In genomic region chr17:44794699-44795413, GRCh38 we compare ENCODE assay signal across 9 cellular contexts. TPM values are rescaled to one million over a fixed set of nuclear protein-coding genes. Genes with fewer than 3 reads are reported as not detected.
DNase-seq lines count a peak whose midpoint lies in the region; ATAC-seq and TF ChIP-seq lines count a peak whose summit lies in the region.
"Had no signal": no experiment of that assay in that cellular context is flagged by ENCODE, and none has a peak within 500 bp of the region (broad histone marks: within the 10 kb centered on the region; RNA-seq: fewer than 3 reads in every experiment).

No MANE protein-coding gene starts in this region.

- no peaks in the 10 kb centered on the region for H3K9me3 Mint-ChIP-seq in CD4-positive, alpha-beta T cell

- H3K9me3 ChIP-seq in esophagus muscularis mucosa: no peaks in the 10 kb centered on the region
- H3K9me3 ChIP-seq in CD4-positive, alpha-beta T cell (ENCODE audit: control insufficient read depth, low read length): no peaks in the 10 kb centered on the region

- no peaks in the 10 kb centered on the region for H3K4me1 Mint-ChIP-seq in CD4-positive, alpha-beta T cell (ENCODE audit: low read depth)

- H3K4me3 Mint-ChIP-seq in CD4-positive, alpha-beta T cell: no peak overlapping the region
- H3K4me3 Mint-ChIP-seq: activated naive CD8-positive, alpha-beta T cell had no signal

- peak overlapping the region in 2 of 4 donors; percentile 10 to 50 for H3K4me3 ChIP-seq in esophagus muscularis mucosa

- no peak overlapping the region for H3K27ac Mint-ChIP-seq in CD4-positive, alpha-beta T cell
- H3K27ac Mint-ChIP-seq: activated naive CD8-positive, alpha-beta T cell had no signal

- intact Hi-C loops in esophagus muscularis mucosa (cut with DNase I): no loop called here
- intact Hi-C loops in CD4-positive, alpha-beta T cell (cut with DNase I, micrococcal nuclease): no loop called here

- peak; percentile 93 for DNase-seq in Daoy (ENCODE audit: low read depth)
- DNase-seq in esophagus muscularis mucosa (ENCODE audit: extremely low spot score): no peak
- no peak for DNase-seq in omental fat pad (ENCODE audit: low spot score)
- no peak for DNase-seq in CD4-positive, alpha-beta T cell
- no peak for DNase-seq in NCI-H187 treated with DMSO at 0.1 percent for 48 hours (lab: John Stamatoyannopoulos, UW)
- no peak for DNase-seq in GM10266 (ENCODE audit: extremely low spot score)

- TF ChIP-seq CTCF in esophagus muscularis mucosa (IDR thresholded peaks at IDR 0.05) (no peak), omental fat pad (IDR thresholded peaks at IDR 0.05) (no peak), GM10266 (IDR thresholded peaks at IDR 0.05; ENCODE audit: control insufficient read depth, insufficient read depth, low read depth, missing control alignments) (no peak)
- no peak for TF ChIP-seq CTCF in CD4-positive, alpha-beta T cell (IDR thresholded peaks at IDR 0.05)

- H3K36me3 Mint-ChIP-seq in CD4-positive, alpha-beta T cell (ENCODE audit: low read depth): no peaks in the 10 kb centered on the region
- H3K36me3 Mint-ChIP-seq: activated naive CD8-positive, alpha-beta T cell had no signal

- TF ChIP-seq EP300 in esophagus muscularis mucosa (IDR thresholded peaks at IDR 0.05): no peak

- peaks cover 45 to 59% (median 55%) of the 10 kb centered on the region in 4 donors for H3K4me1 ChIP-seq in esophagus muscularis mucosa

- CTCF ChIA-PET in CD4-positive, alpha-beta T cell (lab: Charles Lee): no interaction called here

- WGBS in esophagus muscularis mucosa: 51% methylated on average over 14 of the region's 14 CpGs

- H3K27ac ChIP-seq in esophagus muscularis mucosa (replicated peaks in 1 of 4): peak overlapping the region; percentile 84 to 91 (median 86)
- no peak overlapping the region for H3K27ac ChIP-seq in CD4-positive, alpha-beta T cell (ENCODE audit: low read depth, low read length)

- H3K36me3 ChIP-seq in esophagus muscularis mucosa: no peaks in the 10 kb centered on the region

- no peak for TF ChIP-seq POLR2A in esophagus muscularis mucosa (IDR thresholded peaks at IDR 0.05; ENCODE audit: low read depth)

- ATAC-seq in omental fat pad (ENCODE audit: low FRiP score): peak; percentile 44
- no peak for ATAC-seq in CD4-positive, alpha-beta T cell (ENCODE audit: poor library complexity)
- ATAC-seq in GM18909 (IDR thresholded peaks at IDR 0.05; ENCODE audit: poor library complexity, unreplicated experiment): no peak

- POLR2A ChIA-PET in CD4-positive, alpha-beta T cell (lab: Charles Lee): no interaction called here

- H3K27me3 Mint-ChIP-seq in CD4-positive, alpha-beta T cell: no peaks in the 10 kb centered on the region
- H3K27me3 Mint-ChIP-seq: activated naive CD8-positive, alpha-beta T cell had no signal

- H3K27me3 ChIP-seq in esophagus muscularis mucosa: no peaks in the 10 kb centered on the region
- no peaks in the 10 kb centered on the region for H3K27me3 ChIP-seq in CD4-positive, alpha-beta T cell (ENCODE audit: control insufficient read depth, insufficient read depth, low read length)

TF ChIP-seq in PFSK-1, 5 proteins besides CTCF, POLR2A, EP300 and RAD21:
- no peak; the same call in 1 of the 2 replicates for TF ChIP-seq POLR2AphosphoS5 (IDR thresholded peaks at IDR 0.05; ENCODE audit: low read depth, low read length)
- no peak for TF ChIP-seq REST (IDR thresholded peaks at IDR 0.05; ENCODE audit: insufficient read depth in 1 of 2, low read depth in 2 of 2, low read length in 2 of 2)
- TF ChIP-seq TAF1 (IDR thresholded peaks at IDR 0.05; ENCODE audit: borderline replicate concordance, insufficient read depth, low read length): peak; percentile 58; the same call in 1 of the 2 replicates
- no peak for TF ChIP-seq SIN3A (IDR thresholded peaks at IDR 0.05; ENCODE audit: borderline replicate concordance, insufficient read depth, low read length)
- peak; percentile 11 for TF ChIP-seq FOXP2 (optimal IDR thresholded peaks at IDR 0.05; ENCODE audit: borderline replicate concordance, extremely low read depth, extremely low read length, insufficient read depth)

RNA-seq across cellular contexts. Expression of gene GJC1, which starts 35.2 kb away (rescaled TPM):
- total RNA-seq in Daoy (2014; rRNA removed; shearing (Covaris generic)): 12.4 and 15.7 TPM in 2 replicates
- polyA plus RNA-seq in PFSK-1 (2012; ENCODE audit: insufficient read length, low read depth): 14.3 TPM
- total RNA-seq in esophagus muscularis mucosa (10 to 100 TPM; 26.5 to 61.9 (median 37.4) TPM), omental fat pad (10 to 100 TPM in 3 of 4 donors, 1 to 10 TPM in 1; 7.4 to 32.3 (median 14.5) TPM)
- total RNA-seq in CD4-positive, alpha-beta T cell: not detected

RNA-seq across cellular contexts. Expression of gene ADAM11, which starts 36.1 kb away (rescaled TPM):
- total RNA-seq in Daoy (2014; rRNA removed; shearing (Covaris generic)): 0.17 TPM in 1 of 2 replicates, not detected in the other
- 34.6 TPM for polyA plus RNA-seq in PFSK-1 (2012; ENCODE audit: insufficient read length, low read depth)
- total RNA-seq in esophagus muscularis mucosa (under 1 TPM; under 0.01 to 0.98 (median 0.64) TPM), omental fat pad (under 1 TPM; 0.19 to 0.72 (median 0.50) TPM)
- total RNA-seq in CD4-positive, alpha-beta T cell: under 1 TPM; 0.16 to 0.47 TPM

RNA-seq across cellular contexts. Expression of gene HIGD1B, which starts 52.8 kb away (rescaled TPM):
- total RNA-seq in Daoy (2014; rRNA removed; shearing (Covaris generic)): not detected in 2 replicates
- not detected for polyA plus RNA-seq in PFSK-1 (2012; ENCODE audit: insufficient read length, low read depth)
- 1 to 10 TPM; 3.3 to 7.4 (median 4.9) TPM for total RNA-seq in esophagus muscularis mucosa
- 10 to 100 TPM in 1 of 4 donors, 1 to 10 TPM in 3; 2.1 to 17.8 (median 3.0) TPM for total RNA-seq in omental fat pad
- total RNA-seq in CD4-positive, alpha-beta T cell: not detected

Comparison
In these comparisons a context has a peak if more than half of its experiments do, and no peak if none do; other contexts are left out.
1. RNA of gene GJC1, which starts 35.2 kb away (total RNA-seq): 26.5 to 61.9 TPM in esophagus muscularis mucosa, 7.4 to 32.3 TPM in omental fat pad and 12.4 to 15.7 TPM in Daoy; not detected in CD4-positive, alpha-beta T cell; every median in the first group is over 4 times any median in the second.